17 cellular contexts compared by ENCODE assay signal in the genomic region with DNA sequence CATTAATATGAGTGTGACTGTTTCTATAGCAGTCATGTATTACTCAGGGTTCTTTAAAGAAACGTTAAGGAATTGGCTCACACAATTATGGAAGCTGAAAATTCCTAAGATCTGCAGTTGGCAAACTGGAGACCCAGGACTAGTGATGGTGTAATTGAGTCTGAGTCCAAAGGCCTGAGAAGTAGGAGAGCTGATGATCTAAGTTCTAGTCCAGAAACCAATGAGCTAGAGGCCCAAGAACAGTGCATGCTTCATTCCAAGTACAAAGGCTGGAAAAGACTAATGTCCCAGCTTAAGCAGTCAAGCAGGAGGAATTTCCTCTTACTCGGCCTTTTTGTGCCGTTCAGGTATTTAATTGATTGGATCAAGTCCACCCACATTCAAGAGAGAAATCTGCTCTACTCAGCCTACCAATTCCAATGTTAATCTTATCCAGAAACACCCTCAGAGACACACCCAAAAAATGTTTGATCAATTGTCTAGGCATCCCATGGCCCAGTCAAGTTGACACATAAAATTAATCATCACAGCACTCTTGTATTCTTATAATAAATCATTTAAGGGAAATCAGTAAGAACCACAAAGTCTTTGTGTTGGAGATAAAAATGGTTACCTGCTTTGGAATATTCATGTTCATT.
"Had no signal": no experiment of that assay in that cellular context is flagged by ENCODE, and none has a peak within 500 bp of the region (broad histone marks: within the 10 kb centered on the region; RNA-seq: fewer than 3 reads in every experiment).

No MANE protein-coding gene starts in this region.

- H3K4me3 ChIP-seq: lung, psoas muscle, upper lobe of right lung had no signal

- H3K27ac ChIP-seq: psoas muscle, upper lobe of right lung had no signal

- ATAC-seq: activated CD8-positive, alpha-beta T cell treated with anti-CD3 and anti-CD28 coated beads, Interleukin-2, amount 10 ng/mL, durations not matched to agents 7 days and 5 days; activated naive CD4-positive, alpha-beta T cell treated with anti-CD3 and anti-CD28 coated beads, Interleukin-2, amount 50 U/mL, for 72 hours; psoas muscle; sciatic nerve; stimulated activated naive CD8-positive, alpha-beta T cell treated with anti-CD3 and anti-CD28 coated beads, Interleukin-15, amount 100 ng/mL, for 72 hours; upper lobe of right lung had no signal

- H3K9me3 ChIP-seq: psoas muscle, upper lobe of right lung had no signal

- H3K27me3 ChIP-seq: upper lobe of right lung had no signal

- DNase-seq: activated B cell treated with CpG ODN at 0.5 μM for 24 hours; activated CD4-positive, alpha-beta T cell treated with anti-CD3 and anti-CD28 coated beads, Interleukin-2, amount 10 ng/mL, durations not matched to agents 24 days and 14 days; activated CD8-positive, alpha-beta memory T cell treated with anti-CD3 and anti-CD28 coated beads, Interleukin-2, amount 50 U/mL, for 4 hours; activated CD8-positive, alpha-beta T cell treated with anti-CD3 and anti-CD28 coated beads, Interleukin-2, amount 10 ng/mL, durations not matched to agents 7 days and 5 days; activated gamma-delta T cell; activated T-cell treated with anti-CD3 and anti-CD28 coated beads, Interleukin-2, amount 50 U/mL, for 48 hours; amygdala; foreskin melanocyte; head of caudate nucleus; psoas muscle; stimulated activated CD4-positive, alpha-beta T cell treated with anti-CD3 and anti-CD28 coated beads, Interleukin-1b, Interleukin-23, amount 100 ng/mL, for 48 hours; stimulated activated naive CD8-positive, alpha-beta T cell treated with anti-CD3 and anti-CD28 coated beads, Interleukin-15, amount 100 ng/mL, for 72 hours; T-helper 2 cell; upper lobe of right lung had no signal

- H3K36me3 ChIP-seq: upper lobe of right lung had no signal
